Comparison of ENCODE assay signal across 8 cellular contexts in genomic region chr19:10812902-10813404, GRCh38. TPM values are rescaled to one million over a fixed set of nuclear protein-coding genes. Genes with fewer than 3 reads are reported as not detected.
DNase-seq lines count a peak whose midpoint lies in the region; ATAC-seq and TF ChIP-seq lines count a peak whose summit lies in the region.

No MANE protein-coding gene starts in this region.

- no peak for TF ChIP-seq CTCF in cardiac fibroblast (IDR thresholded peaks at IDR 0.05; ENCODE audit: low read depth, low read length)

- H3K36me3 ChIP-seq in mesodermal cell (ENCODE audit: control insufficient read depth, insufficient read depth, low read length), result peaks cover 78% of the 10 kb centered on the region
- H3K36me3 ChIP-seq in aorta (ENCODE audit: control insufficient read depth in 1 of 2, insufficient read depth in 2 of 2, low read length in 1 of 2), result peaks cover 0 to 2% of the 10 kb centered on the region in 2 donors

- ATAC-seq in aorta (ENCODE audit: low FRiP score) (peak; percentile 55), GM21786 (IDR thresholded peaks at IDR 0.05; ENCODE audit: unreplicated experiment) (no peak), GM21576 (IDR thresholded peaks at IDR 0.05; ENCODE audit: unreplicated experiment) (no peak)

- WGBS in mesodermal cell (ENCODE audit: insufficient coverage in 2 of 2), 2 experiments, result 83 to 87% methylated on average over 9 of the region's 9 CpGs
- WGBS in aorta, 2 donors, result 43 to 44% methylated on average over 9 of the region's 9 CpGs

- DNase-seq in ELF-1 (ENCODE audit: low read depth, low spot score) (peak; percentile 27), cardiac fibroblast (ENCODE audit: low read depth in 2 of 2) (peak; percentile 95), aorta (peak in 1 of 2 donors; percentile 88), NCI-H446 treated with DMSO at 0.1 percent for 48 hours (lab: John Stamatoyannopoulos, UW) (no peak)

- H3K9me3 ChIP-seq in mesodermal cell (ENCODE audit: control insufficient read depth, low read length) (no peaks in the 10 kb centered on the region), aorta (ENCODE audit: control insufficient read depth, low read length) (no peaks in the 10 kb centered on the region)

- H3K4me1 ChIP-seq in mesodermal cell (ENCODE audit: control insufficient read depth, insufficient read depth, low read length, poor library complexity, severe bottlenecking) (peaks cover 24% of the 10 kb centered on the region), aorta (ENCODE audit: control insufficient read depth in 1 of 2, insufficient read depth in 2 of 2, low read length in 2 of 2) (no peaks in the 10 kb centered on the region)

- intact Hi-C loops in aorta (cut with DNase I), result no loop called here

- H3K4me3 ChIP-seq in cardiac fibroblast (replicated peaks in 1 of 2; ENCODE audit: low read depth in 2 of 2, low read length in 2 of 2), result no peak overlapping the region
- H3K4me3 ChIP-seq in mesodermal cell (ENCODE audit: extremely low read depth, insufficient read depth, low read length, poor library complexity, severe bottlenecking), result no peak overlapping the region
- H3K4me3 ChIP-seq in aorta (ENCODE audit: low read length in 2 of 2), result no peak overlapping the region

- H3K27ac ChIP-seq in mesodermal cell (ENCODE audit: low read depth, low read length, severe bottlenecking) (peak overlapping the region; percentile 62), aorta (ENCODE audit: low read depth in 1 of 2, low read length in 2 of 2) (peak overlapping the region in 1 of 2 donors; percentile 6)

- no peaks in the 10 kb centered on the region for H3K27me3 ChIP-seq in aorta (ENCODE audit: control insufficient read depth in 1 of 2, insufficient read depth in 2 of 2, low read length in 1 of 2)

TF ChIP-seq in PFSK-1, 5 proteins besides CTCF, POLR2A, EP300 and RAD21:
- TF ChIP-seq FOXP2 (optimal IDR thresholded peaks at IDR 0.05; ENCODE audit: borderline replicate concordance, extremely low read depth, extremely low read length, insufficient read depth) (peak; percentile 60), SIN3A (IDR thresholded peaks at IDR 0.05; ENCODE audit: borderline replicate concordance, insufficient read depth, low read length) (peak; percentile 15; the same call in 1 of the 2 replicates), POLR2AphosphoS5 (IDR thresholded peaks at IDR 0.05; ENCODE audit: low read depth, low read length) (no peak), TAF1 (IDR thresholded peaks at IDR 0.05; ENCODE audit: borderline replicate concordance, insufficient read depth, low read length) (peak; percentile 37; the same call in 1 of the 2 replicates), REST (IDR thresholded peaks at IDR 0.05; ENCODE audit: insufficient read depth in 1 of 2, low read depth in 2 of 2, low read length in 2 of 2) (no peak)

RNA-seq across cellular contexts. Expression of gene TMED1, which starts 23.1 kb away (rescaled TPM):
- polyA plus RNA-seq in PFSK-1 (2012; ENCODE audit: insufficient read length, low read depth), result 97.3 TPM
- 40.8 TPM for polyA plus RNA-seq in mesodermal cell (2013, experiment 1 of 2)
- 33.7 TPM for polyA plus RNA-seq in mesodermal cell (2013, experiment 2 of 2)
- 10 to 100 TPM; 14.4 to 17.9 TPM for total RNA-seq in aorta
- 10 to 100 TPM; 29.2 to 34.4 TPM for polyA plus RNA-seq in aorta

RNA-seq across cellular contexts. Expression of gene C19orf38, which starts 35.3 kb away (rescaled TPM):
- polyA plus RNA-seq in PFSK-1 (2012; ENCODE audit: insufficient read length, low read depth), result 0.44 TPM
- polyA plus RNA-seq in mesodermal cell (2013, experiment 1 of 2), result 0.81 TPM
- not detected for polyA plus RNA-seq in mesodermal cell (2013, experiment 2 of 2)
- total RNA-seq in aorta, result 1 to 10 TPM; 1.5 to 2.0 TPM
- polyA plus RNA-seq in aorta, result 1 to 10 TPM in 1 of 2 donors, under 1 TPM in 1; 0.90 to 1.6 TPM

RNA-seq across cellular contexts. Expression of gene CARM1, which starts 58.4 kb away (rescaled TPM):
- polyA plus RNA-seq in PFSK-1 (2012; ENCODE audit: insufficient read length, low read depth), result 112 TPM
- polyA plus RNA-seq in mesodermal cell (2013, experiment 1 of 2), result 93.2 TPM
- polyA plus RNA-seq in mesodermal cell (2013, experiment 2 of 2), result 83.9 TPM
- 10 to 100 TPM; 27.9 to 41.4 TPM for total RNA-seq in aorta
- polyA plus RNA-seq in aorta, result 10 to 100 TPM; 11.5 to 23.9 TPM
